ENCODE assay signal across 10 cellular contexts in the genomic region with DNA sequence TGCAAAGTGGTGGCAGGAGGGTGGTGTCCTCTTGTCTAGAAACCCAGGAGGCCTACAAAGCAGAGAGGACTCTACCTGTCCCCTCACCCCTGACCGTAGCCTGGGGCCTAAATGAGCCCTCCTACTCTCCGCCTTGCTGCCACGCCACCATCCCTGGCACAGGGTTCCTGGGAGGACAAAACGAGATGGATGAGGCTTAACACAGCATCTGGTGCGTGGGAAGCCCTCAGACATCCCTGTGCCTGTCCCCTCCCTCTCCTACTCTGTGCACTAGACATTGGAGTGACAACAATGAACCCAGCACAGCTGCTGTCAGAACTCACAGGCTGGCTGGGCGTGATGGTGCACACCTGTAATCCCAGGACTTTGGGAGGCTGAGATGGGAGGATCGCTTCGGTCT. TPM values are rescaled to one million over a fixed set of nuclear protein-coding genes. Genes with fewer than 3 reads are reported as not detected.
A peak's percentile ranks its signal among the peaks of the same experiment; 100 is the strongest.
DNase-seq lines count a peak whose midpoint lies in the region; ATAC-seq and TF ChIP-seq lines count a peak whose summit lies in the region.
"Had no signal": no experiment of that assay in that cellular context is flagged by ENCODE, and none has a peak within 500 bp of the region (broad histone marks: within the 10 kb centered on the region; RNA-seq: fewer than 3 reads in every experiment).

No MANE protein-coding gene starts in this region.

- no TSS peak for BruUV-seq in OCI-LY7 (replicated peaks; lab: Mats Ljungman, UMichigan)

- H3K27me3 ChIP-seq in BLaER1: no peaks in the 10 kb centered on the region
- no peaks in the 10 kb centered on the region for H3K27me3 ChIP-seq in esophagus squamous epithelium
- H3K27me3 ChIP-seq in psoas muscle (ENCODE audit: insufficient read depth in 3 of 3, low read length in 2 of 3): no peaks in the 10 kb centered on the region
- H3K27me3 ChIP-seq in WERI-Rb-1 (ENCODE audit: insufficient read depth, low read depth, severe bottlenecking): no peaks in the 10 kb centered on the region

- WGBS in esophagus squamous epithelium, 2 donors: 59% methylated on average over 3 to 6 of the region's 8 CpGs
- 87 to 91% (median 87%) methylated on average over 8 of the region's 8 CpGs for WGBS in psoas muscle, 3 donors

- H3K4me2 ChIP-seq in BLaER1: peak overlapping the region; percentile 63
- H3K4me2 ChIP-seq in OCI-LY7 (ENCODE audit: low read length): peak overlapping the region; percentile 8; the same call in 1 of the 2 replicates

- no peak overlapping the region for H2AFZ ChIP-seq in OCI-LY7 (ENCODE audit: low read length)

- H3K9me3 ChIP-seq in BLaER1 (peaks cover 22% of the 10 kb centered on the region), OCI-LY7 (ENCODE audit: low read length) (no peaks in the 10 kb centered on the region), esophagus squamous epithelium (no peaks in the 10 kb centered on the region), psoas muscle (no peaks in the 10 kb centered on the region), WERI-Rb-1 (ENCODE audit: severe bottlenecking) (no peaks in the 10 kb centered on the region)

- TF ChIP-seq POLR2A in esophagus squamous epithelium (IDR thresholded peaks at IDR 0.05): no peak

- H3K4me3 ChIP-seq in BLaER1 (no peak overlapping the region), OCI-LY7 (ENCODE audit: low read depth, low read length, poor library complexity, severe bottlenecking) (no peak overlapping the region), esophagus squamous epithelium (no peak overlapping the region), psoas muscle (no peak overlapping the region), WERI-Rb-1 (ENCODE audit: low read depth, low read length) (no peak overlapping the region)

- intact Hi-C loops in OCI-LY7 (cut with micrococcal nuclease; ENCODE audit: unreplicated experiment) (loop anchor here (1.0 to 5.0 kb wide), 2 partner anchors 112 to 245 kb away; no protein-coding TSS in a partner anchor), esophagus squamous epithelium (cut with DNase I) (loop anchor here (5.0 to 10.0 kb wide), 3 partner anchors 80 to 247 kb away; no protein-coding TSS in a partner anchor), psoas muscle (cut with DNase I) (loop anchor here (1.0 to 5.0 kb wide), 4 partner anchors 112 to 342 kb away; no protein-coding TSS in a partner anchor)

- H3K9ac ChIP-seq in BLaER1: peak overlapping the region; percentile 20; the same call in 1 of the 2 replicates

- TF ChIP-seq CTCF in OCI-LY7 (conservative IDR thresholded peaks at IDR 0.05; ENCODE audit: low read length) (no peak), esophagus squamous epithelium (IDR thresholded peaks at IDR 0.05) (no peak), psoas muscle (IDR thresholded peaks at IDR 0.05) (no peak), WERI-Rb-1 (IDR thresholded peaks at IDR 0.05; ENCODE audit: low read depth, low read length) (no peak)

- H3K4me1 ChIP-seq in BLaER1 (peaks cover 36% of the 10 kb centered on the region), OCI-LY7 (ENCODE audit: insufficient read depth, low read length, poor library complexity, severe bottlenecking) (no peaks in the 10 kb centered on the region), esophagus squamous epithelium (peaks cover 9 to 25% (median 13%) of the 10 kb centered on the region in 3 donors), psoas muscle (peaks cover 14% of the 10 kb centered on the region)

- H3K27ac ChIP-seq in BLaER1 (peak overlapping the region; percentile 49; the same call in 1 of the 2 replicates), OCI-LY7 (ENCODE audit: low read depth, low read length, poor library complexity, severe bottlenecking) (no peak overlapping the region), esophagus squamous epithelium (peak overlapping the region; percentile 35 to 62 (median 47)), psoas muscle (peak overlapping the region; percentile 62), WERI-Rb-1 (no peak overlapping the region)

- POLR2A ChIA-PET in OCI-LY7 (lab: Charles Lee): interaction anchor here (0.5 to 1.1 kb wide), 2 partner anchors 231 to 246 kb away, joined by 3 read pairs; no protein-coding TSS in a partner anchor

- H3K36me3 ChIP-seq in BLaER1: 0 out of 2 replicates have a peak, but pooled peaks cover 3% of the 10 kb centered on the region
- no peaks in the 10 kb centered on the region for H3K36me3 ChIP-seq in OCI-LY7 (ENCODE audit: insufficient read depth, low read length)
- H3K36me3 ChIP-seq in esophagus squamous epithelium: no peaks in the 10 kb centered on the region
- no peaks in the 10 kb centered on the region for H3K36me3 ChIP-seq in psoas muscle (ENCODE audit: insufficient read depth in 1 of 2, low read depth in 1 of 2)
- no peaks in the 10 kb centered on the region for H3K36me3 ChIP-seq in WERI-Rb-1

- no peak for DNase-seq in OCI-LY7 (ENCODE audit: low spot score)
- no peak for DNase-seq in esophagus squamous epithelium (lab: John Stamatoyannopoulos, UW)
- DNase-seq in psoas muscle: no peak
- DNase-seq in WERI-Rb-1: no peak
- DNase-seq in stimulated activated naive CD8-positive, alpha-beta T cell treated with anti-CD3 and anti-CD28 coated beads, Interleukin-15, Interleukin-2, amounts not matched to agents 100 U/mL and 50 U/mL, for 24 hours: no peak
- no peak for DNase-seq in A172 (ENCODE audit: low spot score)

- H3K9me2 ChIP-seq in OCI-LY7 (ENCODE audit: insufficient read depth, low read length): no peaks in the 10 kb centered on the region

- H4K20me1 ChIP-seq in BLaER1 (no peaks in the 10 kb centered on the region), OCI-LY7 (ENCODE audit: insufficient read depth, low read length) (no peaks in the 10 kb centered on the region)

- no peaks in the 10 kb centered on the region for H3K79me2 ChIP-seq in OCI-LY7 (ENCODE audit: insufficient read depth, low read depth, low read length)

- CTCF ChIA-PET in OCI-LY7 (lab: Charles Lee; ENCODE audit: unreplicated experiment): interaction anchor here (0.8 to 0.9 kb wide), 2 partner anchors 204 to 237 kb away, joined by 3 read pairs; no protein-coding TSS in a partner anchor

- ATAC-seq in psoas muscle: peak in 3 of 4 donors; percentile 1 to 9 (median 7)
- ATAC-seq in stimulated activated naive CD8-positive, alpha-beta T cell treated with anti-CD3 and anti-CD28 coated beads, Interleukin-15, Interleukin-2, amounts not matched to agents 100 U/mL and 50 U/mL, for 24 hours: no peak
- no peak for ATAC-seq in HG02642 (IDR thresholded peaks at IDR 0.05; ENCODE audit: poor library complexity, unreplicated experiment)

RNA-seq across cellular contexts. Expression of a gene that starts 36.4 kb away (rescaled TPM):
- not detected in 2 replicates for total RNA-seq in OCI-LY7 (2014; rRNA removed; shearing (Covaris generic))
- total RNA-seq in OCI-LY7 (2022) (not detected in 2 replicates), esophagus squamous epithelium (100 to 1,000 TPM in 1 of 4 donors, 10 to 100 TPM in 3; 24.8 to 112 (median 44.5) TPM), psoas muscle (10 to 100 TPM in 1 of 4 donors, 1 to 10 TPM in 3; 3.6 to 10.5 (median 5.0) TPM)
- 1 to 10 TPM; 2.8 to 4.1 (median 3.0) TPM for polyA plus RNA-seq in psoas muscle
- 439 and 474 TPM in 2 replicates for total RNA-seq in A172 (2014; rRNA removed; shearing (Covaris generic))
- total RNA-seq: activated B cell treated with CpG ODN at 0.5 μM for 24 hours; activated T-helper 1 cell treated with anti-CD3 and anti-CD28 coated beads, Interleukin-12 subunit alpha, Interleukin-12 subunit beta, Interleukin-2, Interleukin-4 antibody, amounts not matched to agents 30 ng/mL and 10 ng/mL and 1 ng/mL, durations not matched to agents 14 hours and 24 hours and 36 hours had no signal

Comparison
In these comparisons a context has a peak if more than half of its experiments do, and no peak if none do; other contexts are left out.
1. H3K27ac ChIP-seq: peak in BLaER1 (single experiment), esophagus squamous epithelium (4 of 4) and psoas muscle (single experiment); none in OCI-LY7 (single experiment) and WERI-Rb-1 (single experiment).
2. ATAC-seq: peak in psoas muscle (3 of 4); none in stimulated activated naive CD8-positive, alpha-beta T cell treated with anti-CD3 and anti-CD28 coated beads, Interleukin-15, Interleukin-2, amounts not matched to agents 100 U/mL and 50 U/mL, for 24 hours (single experiment) and HG02642 (single experiment).
3. RNA of a gene that starts 36.4 kb away (total RNA-seq): 439 to 474 TPM in A172, 24.8 to 112 TPM in esophagus squamous epithelium and 3.6 to 10.5 TPM in psoas muscle; not detected in OCI-LY7; every median in the first group is over 4 times any median in the second.